Comparison of ENCODE assay signal across 25 cellular contexts in the genomic region with DNA sequence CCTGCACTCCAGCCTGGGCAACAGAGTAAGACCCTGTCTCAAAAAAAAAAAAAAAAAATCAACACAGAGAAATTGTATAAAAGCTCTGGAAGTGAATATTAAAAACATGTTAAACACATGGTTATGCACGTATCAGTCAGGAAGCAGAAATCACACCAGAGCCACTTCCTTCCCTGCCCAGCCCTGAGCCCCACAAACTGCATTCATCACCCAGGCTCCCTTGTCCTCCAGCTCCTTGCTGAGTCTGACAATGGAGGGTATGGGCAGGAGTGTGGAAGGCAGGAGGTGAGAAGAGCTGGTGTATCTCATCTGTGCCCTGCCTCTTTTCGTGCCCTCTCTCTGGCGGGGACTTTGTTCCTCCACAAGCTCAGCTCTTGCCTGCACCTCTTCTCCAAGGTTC. TPM values are rescaled to one million over a fixed set of nuclear protein-coding genes. Genes with fewer than 3 reads are reported as not detected.
A peak's percentile ranks its signal among the peaks of the same experiment; 100 is the strongest.
DNase-seq lines count a peak whose midpoint lies in the region; ATAC-seq and TF ChIP-seq lines count a peak whose summit lies in the region.
"Had no signal": no experiment of that assay in that cellular context is flagged by ENCODE, and none has a peak within 500 bp of the region (broad histone marks: within the 10 kb centered on the region; RNA-seq: fewer than 3 reads in every experiment).

No MANE protein-coding gene starts in this region.

- no peak for TF ChIP-seq CTCF in Loucy (conservative IDR thresholded peaks at IDR 0.05; ENCODE audit: low read length)
- TF ChIP-seq CTCF in adrenal gland (IDR thresholded peaks at IDR 0.05): no peak

- no peaks in the 10 kb centered on the region for H3K9me2 ChIP-seq in Loucy (replicated peaks; ENCODE audit: low read depth, low read length)

- no peak overlapping the region for H3K4me3 Mint-ChIP-seq in activated T-cell treated with anti-CD3 and anti-CD28 coated beads, Interleukin-2, amount 50 U/mL, for 72 hours
- no peak overlapping the region for H3K4me3 Mint-ChIP-seq in activated T-cell treated with anti-CD3 and anti-CD28 coated beads, Interleukin-2, amount 50 U/mL, for 4 hours
- peak overlapping the region; percentile 51 for H3K4me3 Mint-ChIP-seq in activated T-helper 17 cell treated with anti-CD3 and anti-CD28 coated beads, Interleukin-2, amount 50 U/mL, for 72 hours
- peak overlapping the region; percentile 52 for H3K4me3 Mint-ChIP-seq in stimulated activated effector memory CD8-positive, alpha-beta T cell treated with anti-CD3 and anti-CD28 coated beads, Interleukin-12 subunit alpha, Interleukin-12 subunit beta, amount 100 ng/mL, for 72 hours

- peak in 1 of 2 donors; percentile 51 for ATAC-seq in activated T-cell treated with anti-CD3 and anti-CD28 coated beads, Interleukin-2, amount 50 U/mL, for 72 hours (replicated peaks in 1 of 2)
- no peak for ATAC-seq in activated T-cell treated with anti-CD3 and anti-CD28 coated beads, Interleukin-2, amount 50 U/mL, for 4 hours
- ATAC-seq in activated T-helper 17 cell treated with anti-CD3 and anti-CD28 coated beads, Interleukin-2, amount 50 U/mL, for 72 hours (replicated peaks): peak; percentile 68
- ATAC-seq in stimulated activated effector memory CD8-positive, alpha-beta T cell treated with anti-CD3 and anti-CD28 coated beads, Interleukin-12 subunit alpha, Interleukin-12 subunit beta, amount 100 ng/mL, for 72 hours: peak; percentile 77
- no peak for ATAC-seq in GM21786 (IDR thresholded peaks at IDR 0.05; ENCODE audit: unreplicated experiment)
- ATAC-seq: esophagus mucosa, right cardiac atrium had no signal

- no peaks in the 10 kb centered on the region for H3F3A ChIP-seq in Loucy (ENCODE audit: low read depth)

- WGBS in adrenal gland, 4 donors: 72 to 88% (median 80%) methylated on average over 3 of the region's 3 CpGs

- H3K36me3 Mint-ChIP-seq in activated T-cell treated with anti-CD3 and anti-CD28 coated beads, Interleukin-2, amount 50 U/mL, for 72 hours (ENCODE audit: insufficient read depth in 2 of 2): peaks cover 8 to 10% of the 10 kb centered on the region in 2 donors
- H3K36me3 Mint-ChIP-seq in activated T-cell treated with anti-CD3 and anti-CD28 coated beads, Interleukin-2, amount 50 U/mL, for 4 hours (ENCODE audit: insufficient read depth): peaks cover 27% of the 10 kb centered on the region
- peaks cover 26% of the 10 kb centered on the region for H3K36me3 Mint-ChIP-seq in activated T-helper 17 cell treated with anti-CD3 and anti-CD28 coated beads, Interleukin-2, amount 50 U/mL, for 72 hours (ENCODE audit: low read depth)
- peaks cover 15% of the 10 kb centered on the region for H3K36me3 Mint-ChIP-seq in stimulated activated effector memory CD8-positive, alpha-beta T cell treated with anti-CD3 and anti-CD28 coated beads, Interleukin-12 subunit alpha, Interleukin-12 subunit beta, amount 100 ng/mL, for 72 hours

- no peaks in the 10 kb centered on the region for H4K20me1 ChIP-seq in Loucy (ENCODE audit: insufficient read depth, low read length, poor library complexity, severe bottlenecking)

- peaks cover 3 to 8% of the 10 kb centered on the region in 2 donors for H3K9me3 Mint-ChIP-seq in activated T-cell treated with anti-CD3 and anti-CD28 coated beads, Interleukin-2, amount 50 U/mL, for 72 hours
- peaks cover 11% of the 10 kb centered on the region for H3K9me3 Mint-ChIP-seq in activated T-cell treated with anti-CD3 and anti-CD28 coated beads, Interleukin-2, amount 50 U/mL, for 4 hours
- no peaks in the 10 kb centered on the region for H3K9me3 Mint-ChIP-seq in activated T-helper 17 cell treated with anti-CD3 and anti-CD28 coated beads, Interleukin-2, amount 50 U/mL, for 72 hours
- H3K9me3 Mint-ChIP-seq in stimulated activated effector memory CD8-positive, alpha-beta T cell treated with anti-CD3 and anti-CD28 coated beads, Interleukin-12 subunit alpha, Interleukin-12 subunit beta, amount 100 ng/mL, for 72 hours: peaks cover 4% of the 10 kb centered on the region

- H3K27me3 Mint-ChIP-seq in activated T-cell treated with anti-CD3 and anti-CD28 coated beads, Interleukin-2, amount 50 U/mL, for 72 hours (ENCODE audit: low read depth): no peaks in the 10 kb centered on the region
- no peaks in the 10 kb centered on the region for H3K27me3 Mint-ChIP-seq in activated T-cell treated with anti-CD3 and anti-CD28 coated beads, Interleukin-2, amount 50 U/mL, for 4 hours (ENCODE audit: low read depth)
- no peaks in the 10 kb centered on the region for H3K27me3 Mint-ChIP-seq in activated T-helper 17 cell treated with anti-CD3 and anti-CD28 coated beads, Interleukin-2, amount 50 U/mL, for 72 hours

- H3K27ac Mint-ChIP-seq in activated T-cell treated with anti-CD3 and anti-CD28 coated beads, Interleukin-2, amount 50 U/mL, for 72 hours: peak overlapping the region; percentile 59
- H3K27ac Mint-ChIP-seq in activated T-helper 17 cell treated with anti-CD3 and anti-CD28 coated beads, Interleukin-2, amount 50 U/mL, for 72 hours: peak overlapping the region; percentile 79
- peak overlapping the region; percentile 90 for H3K27ac Mint-ChIP-seq in stimulated activated effector memory CD8-positive, alpha-beta T cell treated with anti-CD3 and anti-CD28 coated beads, Interleukin-12 subunit alpha, Interleukin-12 subunit beta, amount 100 ng/mL, for 72 hours

- H3K36me3 ChIP-seq in Loucy (ENCODE audit: insufficient read depth, low read length): no peaks in the 10 kb centered on the region
- no peaks in the 10 kb centered on the region for H3K36me3 ChIP-seq in adrenal gland (replicated peaks in 1 of 2)
- H3K36me3 ChIP-seq: ovary, uterus had no signal

- DNase-seq in activated T-cell treated with anti-CD3 and anti-CD28 coated beads, Interleukin-2, amount 50 U/mL, for 72 hours: no peak
- DNase-seq in activated T-cell treated with anti-CD3 and anti-CD28 coated beads, Interleukin-2, amount 50 U/mL, for 4 hours: no peak
- DNase-seq in stimulated activated effector memory CD8-positive, alpha-beta T cell treated with anti-CD3 and anti-CD28 coated beads, Interleukin-12 subunit alpha, Interleukin-12 subunit beta, amount 100 ng/mL, for 72 hours (ENCODE audit: low spot score in 2 of 2): no peak
- DNase-seq in GOT3 (lab: John Stamatoyannopoulos, UW) (no peak), adrenal gland (no peak)
- DNase-seq: activated naive CD4-positive, alpha-beta T cell; effector CD4-positive, alpha-beta T cell; mammary epithelial cell; NCI-H748 treated with DMSO at 0.1 percent for 48 hours; ovary; Right ventricle myocardium superior; stimulated activated CD4-positive, alpha-beta T cell treated with anti-CD3 and anti-CD28 coated beads, Interleukin-15, amount 100 ng/mL, for 24 hours; uterus; WERI-Rb-1 had no signal

- H3K4me3 ChIP-seq in Loucy (ENCODE audit: low read length, poor library complexity, severe bottlenecking): peak overlapping the region; percentile 30
- H3K4me3 ChIP-seq in adrenal gland: no peak overlapping the region
- H3K4me3 ChIP-seq: ovary, suprapubic skin, uterus had no signal

- H3K9me3 ChIP-seq in Loucy (ENCODE audit: insufficient read depth, low read depth, low read length): peaks cover 9% of the 10 kb centered on the region; the same call in 1 of the 2 replicates
- no peaks in the 10 kb centered on the region for H3K9me3 ChIP-seq in adrenal gland (replicated peaks in 1 of 3)
- H3K9me3 ChIP-seq: ovary, suprapubic skin, uterus had no signal

- H3K4me1 ChIP-seq in Loucy (ENCODE audit: insufficient read depth, low read length, poor library complexity, severe bottlenecking): peaks cover 33% of the 10 kb centered on the region
- H3K4me1 ChIP-seq in adrenal gland (replicated peaks in 1 of 2): no peaks in the 10 kb centered on the region
- H3K4me1 ChIP-seq: suprapubic skin, uterus had no signal

- H3K27me3 ChIP-seq in Loucy (ENCODE audit: insufficient read depth, low read length, poor library complexity, severe bottlenecking) (no peaks in the 10 kb centered on the region), adrenal gland (no peaks in the 10 kb centered on the region)
- H3K27me3 ChIP-seq: ovary, suprapubic skin, uterus had no signal

- H2AFZ ChIP-seq in Loucy (ENCODE audit: low read length): no peak overlapping the region; the same call in 1 of the 2 replicates

- peak overlapping the region; percentile 25 for H3K9ac ChIP-seq in Loucy (ENCODE audit: low read depth, low read length, poor library complexity, severe bottlenecking)

- H3K4me2 ChIP-seq in Loucy (ENCODE audit: low read depth, low read length, poor library complexity, severe bottlenecking): peak overlapping the region; percentile 53

- H3K27ac ChIP-seq in adrenal gland: no peak overlapping the region
- H3K27ac ChIP-seq: ovary, suprapubic skin, uterus, WERI-Rb-1 had no signal

- TF ChIP-seq POLR2A in adrenal gland (IDR thresholded peaks at IDR 0.05): no peak

- no peaks in the 10 kb centered on the region for H3K79me2 ChIP-seq in Loucy (ENCODE audit: insufficient read depth, low read length)

- intact Hi-C loops in adrenal gland (cut with DNase I): no loop called here

- peaks cover 6% of the 10 kb centered on the region for H3K4me1 Mint-ChIP-seq in activated T-cell treated with anti-CD3 and anti-CD28 coated beads, Interleukin-2, amount 50 U/mL, for 72 hours (ENCODE audit: low read depth)
- peaks cover 12% of the 10 kb centered on the region for H3K4me1 Mint-ChIP-seq in activated T-cell treated with anti-CD3 and anti-CD28 coated beads, Interleukin-2, amount 50 U/mL, for 4 hours (ENCODE audit: low read depth)
- H3K4me1 Mint-ChIP-seq in activated T-helper 17 cell treated with anti-CD3 and anti-CD28 coated beads, Interleukin-2, amount 50 U/mL, for 72 hours: peaks cover 10% of the 10 kb centered on the region
- peaks cover 25% of the 10 kb centered on the region for H3K4me1 Mint-ChIP-seq in stimulated activated effector memory CD8-positive, alpha-beta T cell treated with anti-CD3 and anti-CD28 coated beads, Interleukin-12 subunit alpha, Interleukin-12 subunit beta, amount 100 ng/mL, for 72 hours

RNA-seq across cellular contexts. Expression of a gene that starts 12.1 kb away (rescaled TPM):
- total RNA-seq in activated T-cell treated with anti-CD3 and anti-CD28 coated beads, Interleukin-2, amount 50 U/mL, for 72 hours: 1 to 10 TPM; 1.9 to 2.5 TPM
- total RNA-seq in activated T-cell treated with anti-CD3 and anti-CD28 coated beads, Interleukin-2, amount 50 U/mL, for 4 hours: 1 to 10 TPM in 1 of 3 donors, under 1 TPM in 2; 0.65 to 1.2 (median 0.81) TPM
- 1 to 10 TPM; 3.4 TPM for total RNA-seq in activated T-helper 17 cell treated with anti-CD3 and anti-CD28 coated beads, Interleukin-2, amount 50 U/mL, for 72 hours
- 10 to 100 TPM in 4 of 8 donors, 1 to 10 TPM in 4; 6.8 to 31.7 (median 10.9) TPM for total RNA-seq in adrenal gland
- 10 to 100 TPM in 2 of 3 donors, 1 to 10 TPM in 1; 8.0 to 58.0 (median 22.5) TPM for polyA plus RNA-seq in adrenal gland
- total RNA-seq: OCI-LY7 had no signal

RNA-seq across cellular contexts. Expression of a gene that starts 40.8 kb away (rescaled TPM):
- total RNA-seq in activated T-cell treated with anti-CD3 and anti-CD28 coated beads, Interleukin-2, amount 50 U/mL, for 72 hours: not detected
- total RNA-seq in activated T-cell treated with anti-CD3 and anti-CD28 coated beads, Interleukin-2, amount 50 U/mL, for 4 hours: not detected
- not detected for total RNA-seq in activated T-helper 17 cell treated with anti-CD3 and anti-CD28 coated beads, Interleukin-2, amount 50 U/mL, for 72 hours
- total RNA-seq in adrenal gland: not detected
- not detected for polyA plus RNA-seq in adrenal gland
- total RNA-seq: cerebellum, esophagus mucosa, frontal cortex, mammary epithelial cell, MCF 10A, OCI-LY7, ovary, right cardiac atrium, Right ventricle myocardium superior, suprapubic skin, uterus had no signal
- polyA plus RNA-seq: keratinocyte, mammary epithelial cell, ovary, right cardiac atrium had no signal

Comparison
In these comparisons a context has a peak if more than half of its experiments do, and no peak if none do; other contexts are left out.
1. ATAC-seq: peak in activated T-helper 17 cell treated with anti-CD3 and anti-CD28 coated beads, Interleukin-2, amount 50 U/mL, for 72 hours (single experiment) and stimulated activated effector memory CD8-positive, alpha-beta T cell treated with anti-CD3 and anti-CD28 coated beads, Interleukin-12 subunit alpha, Interleukin-12 subunit beta, amount 100 ng/mL, for 72 hours (single experiment); none in activated T-cell treated with anti-CD3 and anti-CD28 coated beads, Interleukin-2, amount 50 U/mL, for 4 hours (0 of 2) and GM21786 (single experiment).
2. H3K4me3 Mint-ChIP-seq: peak in activated T-helper 17 cell treated with anti-CD3 and anti-CD28 coated beads, Interleukin-2, amount 50 U/mL, for 72 hours (single experiment) and stimulated activated effector memory CD8-positive, alpha-beta T cell treated with anti-CD3 and anti-CD28 coated beads, Interleukin-12 subunit alpha, Interleukin-12 subunit beta, amount 100 ng/mL, for 72 hours (single experiment); none in activated T-cell treated with anti-CD3 and anti-CD28 coated beads, Interleukin-2, amount 50 U/mL, for 72 hours (0 of 2) and activated T-cell treated with anti-CD3 and anti-CD28 coated beads, Interleukin-2, amount 50 U/mL, for 4 hours (single experiment).
3. Peak in every context shown above with its lines, with median percentiles within 50 percentile points of each other: H3K27ac Mint-ChIP-seq.